2 cellular contexts compared by ENCODE assay signal in genomic region chr12:20028033-20028432, GRCh38.
TF ChIP-seq lines count a peak whose summit lies in the region.

No MANE protein-coding gene starts in this region.

TF ChIP-seq in GM12878, 131 proteins besides CTCF, POLR2A, EP300 and RAD21 (continued from another document and continues in another):
- TF ChIP-seq ZBTB40 (IDR thresholded peaks at IDR 0.05; ENCODE audit: borderline replicate concordance) = no peak
- no peak for TF ChIP-seq NR2F1 (conservative IDR thresholded peaks at IDR 0.05)
- no peak for TF ChIP-seq ZNF687 (IDR thresholded peaks at IDR 0.05)
- TF ChIP-seq USF2 (IDR thresholded peaks at IDR 0.05; ENCODE audit: borderline replicate concordance, low read depth, low read length) = no peak
- TF ChIP-seq PBX3 (IDR thresholded peaks at IDR 0.05; ENCODE audit: insufficient replicate concordance, low read depth, low read length) = no peak
- no peak for TF ChIP-seq MAX (IDR thresholded peaks at IDR 0.05; ENCODE audit: low read depth, low read length)
- TF ChIP-seq NR2C2 (IDR thresholded peaks at IDR 0.05; ENCODE audit: borderline replicate concordance, control insufficient read depth, insufficient read length, low read depth) = no peak
- peak; percentile 23; the same call in 1 of the 2 replicates for TF ChIP-seq BMI1 (IDR thresholded peaks at IDR 0.05; ENCODE audit: borderline replicate concordance)
- TF ChIP-seq RELB (IDR thresholded peaks at IDR 0.05; ENCODE audit: low read depth) = peak; percentile 51; the same call in 1 of the 2 replicates
- no peak for TF ChIP-seq KDM1A (IDR thresholded peaks at IDR 0.05; ENCODE audit: borderline replicate concordance)
- no peak for TF ChIP-seq PML (IDR thresholded peaks at IDR 0.05; ENCODE audit: low read length)
- peak; percentile 29; the same call in 1 of the 2 replicates for TF ChIP-seq NFIC (IDR thresholded peaks at IDR 0.05; ENCODE audit: low read depth, low read length)

TF ChIP-seq in GM23338, 12 proteins besides CTCF, POLR2A, EP300 and RAD21 (continued from another document):
- no peak for TF ChIP-seq ZNF462 (CRISPR knock-in tag; IDR thresholded peaks at IDR 0.05)
- no peak for TF ChIP-seq JUNB (IDR thresholded peaks at IDR 0.05; ENCODE audit: unreplicated experiment)
